In the genomic region with DNA sequence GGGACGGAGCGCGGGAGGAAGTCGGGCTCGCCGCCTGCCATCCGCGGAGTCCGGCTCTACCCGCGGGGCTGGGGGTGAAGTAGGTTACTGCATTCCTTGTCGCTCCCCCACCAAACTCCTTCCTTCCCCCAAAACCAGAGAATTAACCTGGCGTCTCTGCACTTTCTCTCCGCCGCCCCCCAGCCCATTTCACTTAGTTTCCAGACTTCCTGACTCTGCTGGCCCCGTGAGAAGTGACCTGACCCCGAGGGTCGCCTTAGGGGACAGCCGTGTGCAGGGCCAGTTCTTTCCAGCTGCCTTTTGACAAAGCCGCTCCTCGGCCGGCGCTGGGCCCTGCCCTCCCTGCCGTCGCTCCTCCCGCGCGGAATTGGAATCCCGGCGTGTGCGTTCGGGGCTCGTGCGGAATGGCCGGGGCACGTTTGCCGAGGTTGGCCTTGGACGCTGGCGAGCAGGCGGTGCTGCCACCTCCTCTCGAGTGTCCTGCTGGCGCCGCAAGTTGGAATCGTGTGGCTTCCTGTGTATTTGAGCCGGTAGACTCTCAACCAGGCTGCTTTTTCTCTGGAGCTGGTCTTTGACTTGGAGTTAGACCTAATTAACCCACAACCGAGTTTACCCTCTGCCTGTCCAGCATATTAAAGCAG, we compare ENCODE assay signal across 8 cellular contexts. TPM values are rescaled to one million over a fixed set of nuclear protein-coding genes. Genes with fewer than 3 reads are reported as not detected.
A peak's percentile ranks its signal among the peaks of the same experiment; 100 is the strongest.
DNase-seq lines count a peak whose midpoint lies in the region; ATAC-seq and TF ChIP-seq lines count a peak whose summit lies in the region.

No MANE protein-coding gene starts in this region.

- peak overlapping the region; percentile 70 for H3K4me3 ChIP-seq in astrocyte of the spinal cord (ENCODE audit: low read depth, low read length)
- H3K4me3 ChIP-seq in iPS DF 6.9 (ENCODE audit: low read length), result peak overlapping the region; percentile 66; the same call in 1 of the 2 replicates

- H3K27ac ChIP-seq in iPS DF 6.9 (ENCODE audit: low read length), result no peak overlapping the region

- peak; percentile 62 for DNase-seq in ACHN
- peak; percentile 37 for DNase-seq in GM10248 (ENCODE audit: extremely low spot score)
- peak; percentile 50 for DNase-seq in astrocyte of the spinal cord (ENCODE audit: low read depth, low spot score)
- no peak for DNase-seq in iPS DF 6.9 (ENCODE audit: low read depth, low spot score)
- peak; percentile 22 for DNase-seq in renal cortical epithelial cell (ENCODE audit: low read depth)

- H3K4me1 ChIP-seq in iPS DF 6.9 (ENCODE audit: control insufficient read depth, insufficient read depth, low read length), result peaks cover 2% of the 10 kb centered on the region; the same call in 1 of the 2 replicates

- H3K36me3 ChIP-seq in iPS DF 6.9 (ENCODE audit: control insufficient read depth, insufficient read depth, low read length), result no peaks in the 10 kb centered on the region

- POLR2A ChIA-PET in GM10248 (lab: Yijun Ruan, JAX), result no interaction called here

- ATAC-seq in HG03175 (IDR thresholded peaks at IDR 0.05; ENCODE audit: unreplicated experiment), result peak; percentile 19
- ATAC-seq in HG02763 (IDR thresholded peaks at IDR 0.05; ENCODE audit: unreplicated experiment), result no peak

- peaks cover 9% of the 10 kb centered on the region; the same call in 1 of the 2 replicates for H3K27me3 ChIP-seq in iPS DF 6.9 (ENCODE audit: control insufficient read depth, insufficient read depth, low read length)

- no peak for TF ChIP-seq CTCF in GM10248 (IDR thresholded peaks at IDR 0.05; ENCODE audit: control extremely low read depth, extremely low read depth, low read depth, missing control alignments)
- TF ChIP-seq CTCF in astrocyte of the spinal cord (IDR thresholded peaks at IDR 0.05; ENCODE audit: low read depth, low read length), result no peak

- H3K9me3 ChIP-seq in iPS DF 6.9 (ENCODE audit: control insufficient read depth, insufficient read depth, low read length), result no peaks in the 10 kb centered on the region

- WGBS in iPS DF 6.9 (ENCODE audit: insufficient coverage, insufficient read length), result no CpG with 5 or more reads among the region's 46 CpGs

- CTCF ChIA-PET in GM10248 (lab: Yijun Ruan, JAX), result interaction anchor here (1.0 to 1.7 kb wide), 5 partner anchors 10 to 34 kb away, joined by 3 to 6 read pairs (median 3); no protein-coding TSS in a partner anchor

- in situ Hi-C loops in ACHN (cut with HindIII; ENCODE audit: low pct_ligation_motif_present, low pct_unique_long_range_greater_than_20kb, low sequenced_read_pairs), result no loop called here
- in situ Hi-C loops in astrocyte of the spinal cord (cut with HindIII; ENCODE audit: low sequenced_read_pairs), result no loop called here

TF ChIP-seq in PFSK-1, 5 proteins besides CTCF, POLR2A, EP300 and RAD21:
- TF ChIP-seq, protein P1, sequence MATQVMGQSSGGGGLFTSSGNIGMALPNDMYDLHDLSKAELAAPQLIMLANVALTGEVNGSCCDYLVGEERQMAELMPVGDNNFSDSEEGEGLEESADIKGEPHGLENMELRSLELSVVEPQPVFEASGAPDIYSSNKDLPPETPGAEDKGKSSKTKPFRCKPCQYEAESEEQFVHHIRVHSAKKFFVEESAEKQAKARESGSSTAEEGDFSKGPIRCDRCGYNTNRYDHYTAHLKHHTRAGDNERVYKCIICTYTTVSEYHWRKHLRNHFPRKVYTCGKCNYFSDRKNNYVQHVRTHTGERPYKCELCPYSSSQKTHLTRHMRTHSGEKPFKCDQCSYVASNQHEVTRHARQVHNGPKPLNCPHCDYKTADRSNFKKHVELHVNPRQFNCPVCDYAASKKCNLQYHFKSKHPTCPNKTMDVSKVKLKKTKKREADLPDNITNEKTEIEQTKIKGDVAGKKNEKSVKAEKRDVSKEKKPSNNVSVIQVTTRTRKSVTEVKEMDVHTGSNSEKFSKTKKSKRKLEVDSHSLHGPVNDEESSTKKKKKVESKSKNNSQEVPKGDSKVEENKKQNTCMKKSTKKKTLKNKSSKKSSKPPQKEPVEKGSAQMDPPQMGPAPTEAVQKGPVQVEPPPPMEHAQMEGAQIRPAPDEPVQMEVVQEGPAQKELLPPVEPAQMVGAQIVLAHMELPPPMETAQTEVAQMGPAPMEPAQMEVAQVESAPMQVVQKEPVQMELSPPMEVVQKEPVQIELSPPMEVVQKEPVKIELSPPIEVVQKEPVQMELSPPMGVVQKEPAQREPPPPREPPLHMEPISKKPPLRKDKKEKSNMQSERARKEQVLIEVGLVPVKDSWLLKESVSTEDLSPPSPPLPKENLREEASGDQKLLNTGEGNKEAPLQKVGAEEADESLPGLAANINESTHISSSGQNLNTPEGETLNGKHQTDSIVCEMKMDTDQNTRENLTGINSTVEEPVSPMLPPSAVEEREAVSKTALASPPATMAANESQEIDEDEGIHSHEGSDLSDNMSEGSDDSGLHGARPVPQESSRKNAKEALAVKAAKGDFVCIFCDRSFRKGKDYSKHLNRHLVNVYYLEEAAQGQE (IDR thresholded peaks at IDR 0.05; ENCODE audit: insufficient read depth in 1 of 2, low read depth in 2 of 2, low read length in 2 of 2), result no peak
- TF ChIP-seq TAF1 (IDR thresholded peaks at IDR 0.05; ENCODE audit: borderline replicate concordance, insufficient read depth, low read length), result peak; percentile 45; the same call in 1 of the 2 replicates

RNA-seq across cellular contexts. Expression of a gene that starts 0.7 kb away (rescaled TPM):
- 1.6 TPM for polyA plus RNA-seq in PFSK-1 (2012; ENCODE audit: insufficient read length, low read depth)
- 20.2 and 21.2 TPM in 2 replicates for total RNA-seq in renal cortical epithelial cell

RNA-seq across cellular contexts. Expression of a gene that starts 57.4 kb away (rescaled TPM):
- polyA plus RNA-seq in PFSK-1 (2012; ENCODE audit: insufficient read length, low read depth), result not detected
- total RNA-seq in renal cortical epithelial cell, result 0.35 and 2.7 TPM in 2 replicates
